ENCODE assay signal across 1 cellular context in genomic region chr11:75768112-75768908, GRCh38.
A peak's percentile ranks its signal among the peaks of the same experiment; 100 is the strongest.
TF ChIP-seq lines count a peak whose summit lies in the region.

Gene DGAT2, plus strand, starts transcription at chr11:75768778. Its CDS starts 214 bp downstream, at chr11:75768992.

TF ChIP-seq in GM12878, 131 proteins besides CTCF, POLR2A, EP300 and RAD21 (continued from another document and continues in another):
- TF ChIP-seq, protein P1, sequence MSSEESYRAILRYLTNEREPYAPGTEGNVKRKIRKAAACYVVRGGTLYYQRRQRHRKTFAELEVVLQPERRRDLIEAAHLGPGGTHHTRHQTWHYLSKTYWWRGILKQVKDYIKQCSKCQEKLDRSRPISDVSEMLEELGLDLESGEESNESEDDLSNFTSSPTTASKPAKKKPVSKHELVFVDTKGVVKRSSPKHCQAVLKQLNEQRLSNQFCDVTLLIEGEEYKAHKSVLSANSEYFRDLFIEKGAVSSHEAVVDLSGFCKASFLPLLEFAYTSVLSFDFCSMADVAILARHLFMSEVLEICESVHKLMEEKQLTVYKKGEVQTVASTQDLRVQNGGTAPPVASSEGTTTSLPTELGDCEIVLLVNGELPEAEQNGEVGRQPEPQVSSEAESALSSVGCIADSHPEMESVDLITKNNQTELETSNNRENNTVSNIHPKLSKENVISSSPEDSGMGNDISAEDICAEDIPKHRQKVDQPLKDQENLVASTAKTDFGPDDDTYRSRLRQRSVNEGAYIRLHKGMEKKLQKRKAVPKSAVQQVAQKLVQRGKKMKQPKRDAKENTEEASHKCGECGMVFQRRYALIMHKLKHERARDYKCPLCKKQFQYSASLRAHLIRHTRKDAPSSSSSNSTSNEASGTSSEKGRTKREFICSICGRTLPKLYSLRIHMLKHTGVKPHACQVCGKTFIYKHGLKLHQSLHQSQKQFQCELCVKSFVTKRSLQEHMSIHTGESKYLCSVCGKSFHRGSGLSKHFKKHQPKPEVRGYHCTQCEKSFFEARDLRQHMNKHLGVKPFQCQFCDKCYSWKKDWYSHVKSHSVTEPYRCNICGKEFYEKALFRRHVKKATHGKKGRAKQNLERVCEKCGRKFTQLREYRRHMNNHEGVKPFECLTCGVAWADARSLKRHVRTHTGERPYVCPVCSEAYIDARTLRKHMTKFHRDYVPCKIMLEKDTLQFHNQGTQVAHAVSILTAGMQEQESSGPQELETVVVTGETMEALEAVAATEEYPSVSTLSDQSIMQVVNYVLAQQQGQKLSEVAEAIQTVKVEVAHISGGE (CRISPR knock-in tag; IDR thresholded peaks at IDR 0.05): no peak
- TF ChIP-seq RFX5 (IDR thresholded peaks at IDR 0.05; ENCODE audit: low read depth, low read length) (no peak), ZNF384 (IDR thresholded peaks at IDR 0.05; ENCODE audit: borderline replicate concordance, low read depth, low read length) (no peak), ATF2 (IDR thresholded peaks at IDR 0.05; ENCODE audit: low read length) (no peak), BACH1 (IDR thresholded peaks at IDR 0.05; ENCODE audit: borderline replicate concordance) (0 out of 2 replicates have a peak, but pooled peaks have one; percentile 70), ZNF274 (IDR thresholded peaks at IDR 0.05; ENCODE audit: insufficient read depth, insufficient read length) (no peak), RCOR1 (conservative IDR thresholded peaks at IDR 0.05; ENCODE audit: low read depth, low read length) (no peak), E2F4 (IDR thresholded peaks at IDR 0.05; ENCODE audit: low read depth, low read length) (no peak), CHD4 (IDR thresholded peaks at IDR 0.05) (no peak), GABPA (IDR thresholded peaks at IDR 0.05; ENCODE audit: low read depth) (no peak), SUZ12 (IDR thresholded peaks at IDR 0.05; ENCODE audit: unreplicated experiment) (no peak), ATF7 (IDR thresholded peaks at IDR 0.05; ENCODE audit: low read depth) (peak; percentile 99), HDAC2 (IDR thresholded peaks at IDR 0.05) (no peak), EZH2 (IDR thresholded peaks at IDR 0.05; ENCODE audit: borderline replicate concordance, control insufficient read depth, low read depth, low read length) (no peak), POU2F2 (IDR thresholded peaks at IDR 0.05; ENCODE audit: borderline replicate concordance, low read depth, low read length) (no peak), BCL11A (IDR thresholded peaks at IDR 0.05; ENCODE audit: low read depth, low read length) (no peak), ZNF592 (IDR thresholded peaks at IDR 0.05) (no peak), SIN3A (IDR thresholded peaks at IDR 0.05; ENCODE audit: low read depth, low read length) (no peak; the same call in 1 of the 2 replicates), RB1 (IDR thresholded peaks at IDR 0.05; ENCODE audit: borderline replicate concordance) (peak; percentile 97), BRCA1 (IDR thresholded peaks at IDR 0.05; ENCODE audit: low read depth, low read length) (0 out of 2 replicates have a peak, but pooled peaks have one; percentile 18), TCF3 (IDR thresholded peaks at IDR 0.05; ENCODE audit: borderline replicate concordance, insufficient read depth, low read depth, low read length) (0 out of 2 replicates have a peak, but pooled peaks have one; percentile 39), YY1 (IDR thresholded peaks at IDR 0.05; ENCODE audit: low read depth, low read length) (0 out of 2 replicates have a peak, but pooled peaks have one; percentile 6), ZZZ3 (IDR thresholded peaks at IDR 0.05; ENCODE audit: control insufficient read depth, insufficient read length, low read depth) (no peak)
- TF ChIP-seq, protein P2, sequence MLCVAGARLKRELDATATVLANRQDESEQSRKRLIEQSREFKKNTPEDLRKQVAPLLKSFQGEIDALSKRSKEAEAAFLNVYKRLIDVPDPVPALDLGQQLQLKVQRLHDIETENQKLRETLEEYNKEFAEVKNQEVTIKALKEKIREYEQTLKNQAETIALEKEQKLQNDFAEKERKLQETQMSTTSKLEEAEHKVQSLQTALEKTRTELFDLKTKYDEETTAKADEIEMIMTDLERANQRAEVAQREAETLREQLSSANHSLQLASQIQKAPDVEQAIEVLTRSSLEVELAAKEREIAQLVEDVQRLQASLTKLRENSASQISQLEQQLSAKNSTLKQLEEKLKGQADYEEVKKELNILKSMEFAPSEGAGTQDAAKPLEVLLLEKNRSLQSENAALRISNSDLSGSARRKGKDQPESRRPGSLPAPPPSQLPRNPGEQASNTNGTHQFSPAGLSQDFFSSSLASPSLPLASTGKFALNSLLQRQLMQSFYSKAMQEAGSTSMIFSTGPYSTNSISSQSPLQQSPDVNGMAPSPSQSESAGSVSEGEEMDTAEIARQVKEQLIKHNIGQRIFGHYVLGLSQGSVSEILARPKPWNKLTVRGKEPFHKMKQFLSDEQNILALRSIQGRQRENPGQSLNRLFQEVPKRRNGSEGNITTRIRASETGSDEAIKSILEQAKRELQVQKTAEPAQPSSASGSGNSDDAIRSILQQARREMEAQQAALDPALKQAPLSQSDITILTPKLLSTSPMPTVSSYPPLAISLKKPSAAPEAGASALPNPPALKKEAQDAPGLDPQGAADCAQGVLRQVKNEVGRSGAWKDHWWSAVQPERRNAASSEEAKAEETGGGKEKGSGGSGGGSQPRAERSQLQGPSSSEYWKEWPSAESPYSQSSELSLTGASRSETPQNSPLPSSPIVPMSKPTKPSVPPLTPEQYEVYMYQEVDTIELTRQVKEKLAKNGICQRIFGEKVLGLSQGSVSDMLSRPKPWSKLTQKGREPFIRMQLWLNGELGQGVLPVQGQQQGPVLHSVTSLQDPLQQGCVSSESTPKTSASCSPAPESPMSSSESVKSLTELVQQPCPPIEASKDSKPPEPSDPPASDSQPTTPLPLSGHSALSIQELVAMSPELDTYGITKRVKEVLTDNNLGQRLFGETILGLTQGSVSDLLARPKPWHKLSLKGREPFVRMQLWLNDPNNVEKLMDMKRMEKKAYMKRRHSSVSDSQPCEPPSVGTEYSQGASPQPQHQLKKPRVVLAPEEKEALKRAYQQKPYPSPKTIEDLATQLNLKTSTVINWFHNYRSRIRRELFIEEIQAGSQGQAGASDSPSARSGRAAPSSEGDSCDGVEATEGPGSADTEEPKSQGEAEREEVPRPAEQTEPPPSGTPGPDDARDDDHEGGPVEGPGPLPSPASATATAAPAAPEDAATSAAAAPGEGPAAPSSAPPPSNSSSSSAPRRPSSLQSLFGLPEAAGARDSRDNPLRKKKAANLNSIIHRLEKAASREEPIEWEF (IDR thresholded peaks at IDR 0.05; ENCODE audit: insufficient replicate concordance, low read depth, low read length): no peak
- TF ChIP-seq, protein P3, sequence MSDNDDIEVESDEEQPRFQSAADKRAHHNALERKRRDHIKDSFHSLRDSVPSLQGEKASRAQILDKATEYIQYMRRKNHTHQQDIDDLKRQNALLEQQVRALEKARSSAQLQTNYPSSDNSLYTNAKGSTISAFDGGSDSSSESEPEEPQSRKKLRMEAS (IDR thresholded peaks at IDR 0.05; ENCODE audit: low read depth, low read length): peak; percentile 97
- TF ChIP-seq, protein P4, sequence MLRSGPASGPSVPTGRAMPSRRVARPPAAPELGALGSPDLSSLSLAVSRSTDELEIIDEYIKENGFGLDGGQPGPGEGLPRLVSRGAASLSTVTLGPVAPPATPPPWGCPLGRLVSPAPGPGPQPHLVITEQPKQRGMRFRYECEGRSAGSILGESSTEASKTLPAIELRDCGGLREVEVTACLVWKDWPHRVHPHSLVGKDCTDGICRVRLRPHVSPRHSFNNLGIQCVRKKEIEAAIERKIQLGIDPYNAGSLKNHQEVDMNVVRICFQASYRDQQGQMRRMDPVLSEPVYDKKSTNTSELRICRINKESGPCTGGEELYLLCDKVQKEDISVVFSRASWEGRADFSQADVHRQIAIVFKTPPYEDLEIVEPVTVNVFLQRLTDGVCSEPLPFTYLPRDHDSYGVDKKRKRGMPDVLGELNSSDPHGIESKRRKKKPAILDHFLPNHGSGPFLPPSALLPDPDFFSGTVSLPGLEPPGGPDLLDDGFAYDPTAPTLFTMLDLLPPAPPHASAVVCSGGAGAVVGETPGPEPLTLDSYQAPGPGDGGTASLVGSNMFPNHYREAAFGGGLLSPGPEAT (IDR thresholded peaks at IDR 0.05; ENCODE audit: low read depth): peak; percentile 99
- TF ChIP-seq, protein P5, sequence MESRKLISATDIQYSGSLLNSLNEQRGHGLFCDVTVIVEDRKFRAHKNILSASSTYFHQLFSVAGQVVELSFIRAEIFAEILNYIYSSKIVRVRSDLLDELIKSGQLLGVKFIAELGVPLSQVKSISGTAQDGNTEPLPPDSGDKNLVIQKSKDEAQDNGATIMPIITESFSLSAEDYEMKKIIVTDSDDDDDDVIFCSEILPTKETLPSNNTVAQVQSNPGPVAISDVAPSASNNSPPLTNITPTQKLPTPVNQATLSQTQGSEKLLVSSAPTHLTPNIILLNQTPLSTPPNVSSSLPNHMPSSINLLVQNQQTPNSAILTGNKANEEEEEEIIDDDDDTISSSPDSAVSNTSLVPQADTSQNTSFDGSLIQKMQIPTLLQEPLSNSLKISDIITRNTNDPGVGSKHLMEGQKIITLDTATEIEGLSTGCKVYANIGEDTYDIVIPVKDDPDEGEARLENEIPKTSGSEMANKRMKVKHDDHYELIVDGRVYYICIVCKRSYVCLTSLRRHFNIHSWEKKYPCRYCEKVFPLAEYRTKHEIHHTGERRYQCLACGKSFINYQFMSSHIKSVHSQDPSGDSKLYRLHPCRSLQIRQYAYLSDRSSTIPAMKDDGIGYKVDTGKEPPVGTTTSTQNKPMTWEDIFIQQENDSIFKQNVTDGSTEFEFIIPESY (IDR thresholded peaks at IDR 0.05): no peak
- TF ChIP-seq, protein P6, sequence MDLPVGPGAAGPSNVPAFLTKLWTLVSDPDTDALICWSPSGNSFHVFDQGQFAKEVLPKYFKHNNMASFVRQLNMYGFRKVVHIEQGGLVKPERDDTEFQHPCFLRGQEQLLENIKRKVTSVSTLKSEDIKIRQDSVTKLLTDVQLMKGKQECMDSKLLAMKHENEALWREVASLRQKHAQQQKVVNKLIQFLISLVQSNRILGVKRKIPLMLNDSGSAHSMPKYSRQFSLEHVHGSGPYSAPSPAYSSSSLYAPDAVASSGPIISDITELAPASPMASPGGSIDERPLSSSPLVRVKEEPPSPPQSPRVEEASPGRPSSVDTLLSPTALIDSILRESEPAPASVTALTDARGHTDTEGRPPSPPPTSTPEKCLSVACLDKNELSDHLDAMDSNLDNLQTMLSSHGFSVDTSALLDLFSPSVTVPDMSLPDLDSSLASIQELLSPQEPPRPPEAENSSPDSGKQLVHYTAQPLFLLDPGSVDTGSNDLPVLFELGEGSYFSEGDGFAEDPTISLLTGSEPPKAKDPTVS (IDR thresholded peaks at IDR 0.05; ENCODE audit: low read depth, low read length): peak; percentile 19; the same call in 1 of the 2 replicates
- TF ChIP-seq, protein P7, sequence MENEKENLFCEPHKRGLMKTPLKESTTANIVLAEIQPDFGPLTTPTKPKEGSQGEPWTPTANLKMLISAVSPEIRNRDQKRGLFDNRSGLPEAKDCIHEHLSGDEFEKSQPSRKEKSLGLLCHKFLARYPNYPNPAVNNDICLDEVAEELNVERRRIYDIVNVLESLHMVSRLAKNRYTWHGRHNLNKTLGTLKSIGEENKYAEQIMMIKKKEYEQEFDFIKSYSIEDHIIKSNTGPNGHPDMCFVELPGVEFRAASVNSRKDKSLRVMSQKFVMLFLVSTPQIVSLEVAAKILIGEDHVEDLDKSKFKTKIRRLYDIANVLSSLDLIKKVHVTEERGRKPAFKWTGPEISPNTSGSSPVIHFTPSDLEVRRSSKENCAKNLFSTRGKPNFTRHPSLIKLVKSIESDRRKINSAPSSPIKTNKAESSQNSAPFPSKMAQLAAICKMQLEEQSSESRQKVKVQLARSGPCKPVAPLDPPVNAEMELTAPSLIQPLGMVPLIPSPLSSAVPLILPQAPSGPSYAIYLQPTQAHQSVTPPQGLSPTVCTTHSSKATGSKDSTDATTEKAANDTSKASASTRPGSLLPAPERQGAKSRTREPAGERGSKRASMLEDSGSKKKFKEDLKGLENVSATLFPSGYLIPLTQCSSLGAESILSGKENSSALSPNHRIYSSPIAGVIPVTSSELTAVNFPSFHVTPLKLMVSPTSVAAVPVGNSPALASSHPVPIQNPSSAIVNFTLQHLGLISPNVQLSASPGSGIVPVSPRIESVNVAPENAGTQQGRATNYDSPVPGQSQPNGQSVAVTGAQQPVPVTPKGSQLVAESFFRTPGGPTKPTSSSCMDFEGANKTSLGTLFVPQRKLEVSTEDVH (IDR thresholded peaks at IDR 0.05; ENCODE audit: low read depth, partially characterized antibody): no peak
